In the genomic region with DNA sequence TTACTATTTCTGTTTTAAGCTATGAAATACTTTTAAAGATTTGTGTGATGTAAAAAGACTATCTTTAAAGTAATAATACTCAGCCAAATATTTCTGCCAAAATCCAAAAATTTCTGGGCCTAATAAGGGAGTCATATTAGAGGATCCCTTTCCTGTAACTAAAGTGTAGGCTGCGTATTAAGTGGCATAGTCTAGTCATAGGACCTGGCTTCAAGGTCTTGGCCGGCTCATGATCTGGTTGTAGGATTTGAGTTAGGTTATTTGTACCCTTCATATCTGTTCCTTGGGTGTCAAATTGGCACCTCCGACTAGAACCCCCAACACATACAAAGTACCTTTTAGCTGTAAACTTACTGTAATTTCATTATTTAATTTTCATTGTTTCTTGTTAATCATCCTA, we compare ENCODE assay signal across 22 cellular contexts.
"Had no signal": no experiment of that assay in that cellular context is flagged by ENCODE, and none has a peak within 500 bp of the region (broad histone marks: within the 10 kb centered on the region; RNA-seq: fewer than 3 reads in every experiment).

No MANE protein-coding gene starts in this region.

- H3K27me3 Mint-ChIP-seq: activated CD4-positive, alpha-beta T cell treated with anti-CD3 and anti-CD28 coated beads, Interleukin-2, amount 10 ng/mL, durations not matched to agents 7 days and 5 days; activated CD8-positive, alpha-beta memory T cell treated with anti-CD3 and anti-CD28 coated beads, Interleukin-2, amount 10 ng/mL, durations not matched to agents 7 days and 5 days; activated CD8-positive, alpha-beta T cell treated with anti-CD3 and anti-CD28 coated beads for 36 hours; brain; naive thymus-derived CD4-positive, alpha-beta T cell; progenitor cell of endocrine pancreas had no signal

- DNase-seq: activated CD4-positive, alpha-beta T cell treated with anti-CD3 and anti-CD28 coated beads, Interleukin-2, amount 10 ng/mL, durations not matched to agents 7 days and 5 days; activated CD8-positive, alpha-beta memory T cell treated with anti-CD3 and anti-CD28 coated beads, Interleukin-2, amount 10 ng/mL, durations not matched to agents 7 days and 5 days; activated CD8-positive, alpha-beta T cell treated with anti-CD3 and anti-CD28 coated beads for 36 hours; activated naive CD4-positive, alpha-beta T cell; activated T-cell treated with anti-CD3 and anti-CD28 coated beads for 4 hours; anterior cingulate cortex; central memory CD4-positive, alpha-beta T cell; colonic mucosa; heart right ventricle; naive thymus-derived CD4-positive, alpha-beta T cell; stimulated activated CD4-positive, alpha-beta T cell treated with anti-CD3 and anti-CD28 coated beads, Interleukin-4, amount 100 ng/mL, for 4 hours; stimulated activated naive CD8-positive, alpha-beta T cell treated with anti-CD3 and anti-CD28 coated beads, Interleukin-15, Interleukin-2, amounts not matched to agents 100 U/mL and 50 U/mL, for 24 hours; substantia nigra; SW 1271; T-helper 2 cell; thyroid gland had no signal

- H3K4me3 Mint-ChIP-seq: activated CD4-positive, alpha-beta T cell treated with anti-CD3 and anti-CD28 coated beads, Interleukin-2, amount 10 ng/mL, durations not matched to agents 7 days and 5 days; activated CD8-positive, alpha-beta memory T cell treated with anti-CD3 and anti-CD28 coated beads, Interleukin-2, amount 10 ng/mL, durations not matched to agents 7 days and 5 days; activated CD8-positive, alpha-beta T cell treated with anti-CD3 and anti-CD28 coated beads for 36 hours; brain had no signal

- ATAC-seq: activated CD4-positive, CD25-positive, alpha-beta regulatory T cell treated with anti-CD3 and anti-CD28 coated beads, Interleukin-2, amount 50 U/mL, for 24 hours; naive thymus-derived CD4-positive, alpha-beta T cell; stimulated activated naive CD8-positive, alpha-beta T cell treated with anti-CD3 and anti-CD28 coated beads, Interleukin-15, Interleukin-2, amounts not matched to agents 100 U/mL and 50 U/mL, for 24 hours had no signal

- H3K27ac Mint-ChIP-seq: progenitor cell of endocrine pancreas had no signal

- H3K4me3 ChIP-seq: colonic mucosa, heart right ventricle, lung, right atrium auricular region, thyroid gland had no signal

- H3K9me3 Mint-ChIP-seq: activated CD4-positive, alpha-beta T cell treated with anti-CD3 and anti-CD28 coated beads, Interleukin-2, amount 10 ng/mL, durations not matched to agents 7 days and 5 days; activated CD8-positive, alpha-beta T cell treated with anti-CD3 and anti-CD28 coated beads for 36 hours; naive thymus-derived CD4-positive, alpha-beta T cell had no signal

- H3K4me1 ChIP-seq: colonic mucosa had no signal

- H3K9me3 ChIP-seq: colonic mucosa, heart right ventricle, right atrium auricular region, thyroid gland had no signal

- H3K27ac ChIP-seq: colonic mucosa, epithelial cell of prostate, thyroid gland had no signal

- H3K27me3 ChIP-seq: colonic mucosa, heart right ventricle, right atrium auricular region, thyroid gland had no signal

- H3K36me3 ChIP-seq: colonic mucosa had no signal
